ENCODE assay signal across 8 cellular contexts in the genomic region with DNA sequence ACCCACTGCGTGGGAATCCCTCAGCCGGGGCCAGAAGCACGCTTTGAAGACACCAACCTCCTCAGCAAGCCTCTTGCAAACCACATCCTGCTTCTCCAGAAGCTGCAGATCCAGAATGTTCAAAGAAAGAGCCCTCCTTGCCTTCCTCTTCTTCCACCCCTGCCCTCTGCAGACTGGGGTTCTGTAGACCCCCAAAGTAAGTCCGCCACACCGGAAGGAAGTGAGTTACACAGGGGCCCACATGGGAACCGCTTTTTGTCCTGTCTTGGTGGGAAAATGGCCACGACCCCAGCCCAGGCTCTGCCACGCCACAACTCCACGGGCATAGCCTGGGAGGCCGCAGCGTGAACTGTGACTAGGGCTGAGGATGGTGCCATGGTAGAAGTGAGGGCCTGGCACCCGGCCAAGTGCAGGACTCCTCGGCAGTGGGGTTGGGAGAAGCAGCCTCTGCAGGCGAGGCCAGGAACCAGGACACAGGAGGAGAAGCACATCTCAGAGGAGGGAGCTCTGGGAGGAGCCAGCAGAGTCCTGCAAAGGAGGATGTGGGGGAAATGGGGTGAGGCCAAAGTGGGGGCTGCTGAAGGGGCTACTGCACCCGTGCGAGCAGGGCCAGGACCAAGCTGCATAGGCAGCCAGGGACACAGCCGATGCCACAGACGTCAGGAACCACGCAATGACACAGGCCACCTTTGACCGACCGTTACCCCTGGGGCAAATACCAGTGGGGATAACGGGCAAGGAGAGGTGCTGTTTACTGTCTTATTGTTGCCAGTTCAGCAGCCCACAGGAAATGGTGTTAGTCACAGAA. TPM values are rescaled to one million over a fixed set of nuclear protein-coding genes. Genes with fewer than 3 reads are reported as not detected.
A peak's percentile ranks its signal among the peaks of the same experiment; 100 is the strongest.
DNase-seq lines count a peak whose midpoint lies in the region; ATAC-seq and TF ChIP-seq lines count a peak whose summit lies in the region.

No MANE protein-coding gene starts in this region.

- H3K4me3 Mint-ChIP-seq in CD4-positive, alpha-beta memory T cell = peak overlapping the region; percentile 74 to 90 (median 84)
- peak overlapping the region; percentile 79 for H3K4me3 Mint-ChIP-seq in activated T-helper 1 cell treated with anti-CD3 and anti-CD28 coated beads, Interleukin-12 subunit alpha, Interleukin-12 subunit beta, Interleukin-2, Interleukin-4 antibody, amounts not matched to agents 30 ng/mL and 10 ng/mL and 1 ng/mL, durations not matched to agents 14 hours and 24 hours and 36 hours

- peak overlapping the region; percentile 11 for H3K4me2 ChIP-seq in osteoblast (ENCODE audit: insufficient read depth, low read length)

- intact Hi-C loops in CD4-positive, alpha-beta memory T cell (cut with micrococcal nuclease) = loop anchor here (2.0 to 10.0 kb wide), 4 partner anchors 63 to 130 kb away; no protein-coding TSS in a partner anchor
- intact Hi-C loops in activated T-helper 1 cell treated with anti-CD3 and anti-CD28 coated beads, Interleukin-12 subunit alpha, Interleukin-12 subunit beta, Interleukin-2, Interleukin-4 antibody, amounts not matched to agents 30 ng/mL and 10 ng/mL and 1 ng/mL, durations not matched to agents 14 hours and 24 hours and 36 hours (cut with micrococcal nuclease) = loop anchor here (1.0 to 5.0 kb wide), 6 partner anchors 30 to 450 kb away; no protein-coding TSS in a partner anchor

- H3K27ac ChIP-seq in CD4-positive, alpha-beta memory T cell (ENCODE audit: low read depth, low read length) = peak overlapping the region; percentile 19
- H3K27ac ChIP-seq in RWPE2 (ENCODE audit: poor library complexity, severe bottlenecking) = no peak overlapping the region
- H3K27ac ChIP-seq in osteoblast (ENCODE audit: low read depth, low read length) = no peak overlapping the region

- peaks cover 0 to 3% of the 10 kb centered on the region in 2 donors for H3K36me3 Mint-ChIP-seq in CD4-positive, alpha-beta memory T cell
- H3K36me3 Mint-ChIP-seq in activated T-helper 1 cell treated with anti-CD3 and anti-CD28 coated beads, Interleukin-12 subunit alpha, Interleukin-12 subunit beta, Interleukin-2, Interleukin-4 antibody, amounts not matched to agents 30 ng/mL and 10 ng/mL and 1 ng/mL, durations not matched to agents 14 hours and 24 hours and 36 hours (ENCODE audit: low read depth) = no peaks in the 10 kb centered on the region

- H3K36me3 ChIP-seq in CD4-positive, alpha-beta memory T cell (ENCODE audit: insufficient read depth, low read length) = no peaks in the 10 kb centered on the region
- H3K36me3 ChIP-seq in RWPE2 (ENCODE audit: low read depth) (no peaks in the 10 kb centered on the region), osteoblast (ENCODE audit: insufficient read depth, low read length) (no peaks in the 10 kb centered on the region), H7 (replicated peaks; ENCODE audit: control insufficient read depth, insufficient read depth, low read length) (peaks cover 5% of the 10 kb centered on the region)

- peak overlapping the region; percentile 39 to 51 for H3K4me3 ChIP-seq in CD4-positive, alpha-beta memory T cell (ENCODE audit: low read length in 2 of 2)
- H3K4me3 ChIP-seq in RWPE2 (ENCODE audit: severe bottlenecking) (no peak overlapping the region), osteoblast (ENCODE audit: insufficient read depth, low read length) (no peak overlapping the region), H7 (ENCODE audit: insufficient read depth, low read depth, low read length) (no peak overlapping the region)

- no peaks in the 10 kb centered on the region for H3K27me3 ChIP-seq in CD4-positive, alpha-beta memory T cell (ENCODE audit: insufficient read depth, low read length)
- no peaks in the 10 kb centered on the region for H3K27me3 ChIP-seq in RWPE2 (ENCODE audit: insufficient read depth, poor library complexity, severe bottlenecking)
- H3K27me3 ChIP-seq in osteoblast (ENCODE audit: insufficient read depth, low read length) = peaks cover 42% of the 10 kb centered on the region
- H3K27me3 ChIP-seq in H7 (ENCODE audit: control insufficient read depth, insufficient read depth, low read length) = no peaks in the 10 kb centered on the region

- H3K9me3 ChIP-seq in CD4-positive, alpha-beta memory T cell (ENCODE audit: control insufficient read depth in 1 of 2, low read length in 2 of 2) = no peaks in the 10 kb centered on the region
- H3K9me3 ChIP-seq in RWPE2 (ENCODE audit: severe bottlenecking) (no peaks in the 10 kb centered on the region), osteoblast (ENCODE audit: low read depth, low read length) (no peaks in the 10 kb centered on the region)

- peak overlapping the region; percentile 86 to 95 (median 91) for H3K27ac Mint-ChIP-seq in CD4-positive, alpha-beta memory T cell
- peak overlapping the region; percentile 97 for H3K27ac Mint-ChIP-seq in activated T-helper 1 cell treated with anti-CD3 and anti-CD28 coated beads, Interleukin-12 subunit alpha, Interleukin-12 subunit beta, Interleukin-2, Interleukin-4 antibody, amounts not matched to agents 30 ng/mL and 10 ng/mL and 1 ng/mL, durations not matched to agents 14 hours and 24 hours and 36 hours

- no peaks in the 10 kb centered on the region for H3K79me2 ChIP-seq in osteoblast (ENCODE audit: insufficient read depth, low read length)

- H2AFZ ChIP-seq in osteoblast (ENCODE audit: low read length) = no peak overlapping the region

- H3K4me1 ChIP-seq in CD4-positive, alpha-beta memory T cell (ENCODE audit: insufficient read depth, low read length) = peaks cover 46% of the 10 kb centered on the region
- H3K4me1 ChIP-seq in RWPE2 (ENCODE audit: insufficient read depth, poor library complexity, severe bottlenecking) = no peaks in the 10 kb centered on the region
- peaks cover 5% of the 10 kb centered on the region for H3K4me1 ChIP-seq in osteoblast (ENCODE audit: insufficient read depth, low read length)

- no peaks in the 10 kb centered on the region for H3K9me3 Mint-ChIP-seq in CD4-positive, alpha-beta memory T cell
- no peaks in the 10 kb centered on the region for H3K9me3 Mint-ChIP-seq in activated T-helper 1 cell treated with anti-CD3 and anti-CD28 coated beads, Interleukin-12 subunit alpha, Interleukin-12 subunit beta, Interleukin-2, Interleukin-4 antibody, amounts not matched to agents 30 ng/mL and 10 ng/mL and 1 ng/mL, durations not matched to agents 14 hours and 24 hours and 36 hours

- H3K4me1 Mint-ChIP-seq in CD4-positive, alpha-beta memory T cell = peaks cover 27 to 54% (median 37%) of the 10 kb centered on the region in 4 donors
- H3K4me1 Mint-ChIP-seq in activated T-helper 1 cell treated with anti-CD3 and anti-CD28 coated beads, Interleukin-12 subunit alpha, Interleukin-12 subunit beta, Interleukin-2, Interleukin-4 antibody, amounts not matched to agents 30 ng/mL and 10 ng/mL and 1 ng/mL, durations not matched to agents 14 hours and 24 hours and 36 hours (ENCODE audit: low read depth) = peaks cover 43% of the 10 kb centered on the region

- no peaks in the 10 kb centered on the region for H3K27me3 Mint-ChIP-seq in CD4-positive, alpha-beta memory T cell
- H3K27me3 Mint-ChIP-seq in activated T-helper 1 cell treated with anti-CD3 and anti-CD28 coated beads, Interleukin-12 subunit alpha, Interleukin-12 subunit beta, Interleukin-2, Interleukin-4 antibody, amounts not matched to agents 30 ng/mL and 10 ng/mL and 1 ng/mL, durations not matched to agents 14 hours and 24 hours and 36 hours (ENCODE audit: insufficient read depth) = no peaks in the 10 kb centered on the region

- ATAC-seq in RWPE2 (ENCODE audit: low read depth) (peak; percentile 73), GM21825 (IDR thresholded peaks at IDR 0.05; ENCODE audit: unreplicated experiment) (no peak)

- CTCF ChIA-PET in CD4-positive, alpha-beta memory T cell (lab: Charles Lee; ENCODE audit: partially characterized antibody) = interaction anchor here (1.0 to 1.3 kb wide), 4 partner anchors 10 to 129 kb away, joined by 3 to 6 read pairs (median 4); no protein-coding TSS in a partner anchor

- TF ChIP-seq CTCF in RWPE2 (IDR thresholded peaks at IDR 0.05; ENCODE audit: poor library complexity, severe bottlenecking) (no peak), osteoblast (IDR thresholded peaks at IDR 0.05; ENCODE audit: extremely low read depth, low read depth, low read length) (no peak)

- peak; percentile 52 to 74 (median 62) for DNase-seq in CD4-positive, alpha-beta memory T cell
- peak; percentile 61 for DNase-seq in RWPE2 (ENCODE audit: low spot score)
- peak; percentile 48 for DNase-seq in activated T-helper 1 cell treated with anti-CD3 and anti-CD28 coated beads, Interleukin-12 subunit alpha, Interleukin-12 subunit beta, Interleukin-2, Interleukin-4 antibody, amounts not matched to agents 30 ng/mL and 10 ng/mL and 1 ng/mL, durations not matched to agents 14 hours and 24 hours and 36 hours (ENCODE audit: low spot score)
- DNase-seq in osteoblast (ENCODE audit: insufficient read length, low spot score, missing footprints) = peak; percentile 88
- no peak for DNase-seq in SKM-1 treated with dmso at 0.1 percent for 144 hours (lab: John Stamatoyannopoulos, UW; ENCODE audit: unreplicated experiment)
- DNase-seq in H7 = no peak
- no peak for DNase-seq in CD1c-positive myeloid dendritic cell (ENCODE audit: extremely low spot score)

- no peaks in the 10 kb centered on the region for H4K20me1 ChIP-seq in osteoblast (ENCODE audit: insufficient read depth, low read length)

- POLR2A ChIA-PET in CD4-positive, alpha-beta memory T cell (lab: Charles Lee; ENCODE audit: partially characterized antibody) = interaction anchor here (0.7 to 2.7 kb wide), 11 partner anchors 9 to 457 kb away, joined by 3 to 20 read pairs (median 3); partner anchors contain the start of gene NDUFV3

RNA-seq across cellular contexts. Expression of gene PDE9A, which starts 30.9 kb away (rescaled TPM):
- 1 to 10 TPM; 6.9 to 9.2 TPM for total RNA-seq in CD4-positive, alpha-beta memory T cell
- 1 to 10 TPM; 2.2 to 3.7 TPM for polyA plus RNA-seq in CD4-positive, alpha-beta memory T cell
- 9.6 and 9.7 TPM in 2 replicates for total RNA-seq in activated T-helper 1 cell treated with anti-CD3 and anti-CD28 coated beads, Interleukin-12 subunit alpha, Interleukin-12 subunit beta, Interleukin-2, Interleukin-4 antibody, amounts not matched to agents 30 ng/mL and 10 ng/mL and 1 ng/mL, durations not matched to agents 14 hours and 24 hours and 36 hours
- 0.36 TPM in 1 of 2 replicates, not detected in the other for total RNA-seq in osteoblast
- 24.2 and 37.9 TPM in 2 replicates for total RNA-seq in H7 (2014; rRNA removed; shearing (Covaris generic))

Comparison
In these comparisons a context has a peak if more than half of its experiments do, and no peak if none do; other contexts are left out.
1. DNase-seq: peak in CD4-positive, alpha-beta memory T cell (5 of 5), RWPE2 (single experiment), activated T-helper 1 cell treated with anti-CD3 and anti-CD28 coated beads, Interleukin-12 subunit alpha, Interleukin-12 subunit beta, Interleukin-2, Interleukin-4 antibody, amounts not matched to agents 30 ng/mL and 10 ng/mL and 1 ng/mL, durations not matched to agents 14 hours and 24 hours and 36 hours (single experiment) and osteoblast (single experiment); none in SKM-1 treated with dmso at 0.1 percent for 144 hours (single experiment), H7 (single experiment) and CD1c-positive myeloid dendritic cell (single experiment).
2. H3K4me3 ChIP-seq: peak in CD4-positive, alpha-beta memory T cell (2 of 2); none in RWPE2 (single experiment), osteoblast (single experiment) and H7 (single experiment).